Comparison of ENCODE assay signal across 8 cellular contexts in genomic region chr7:101542527-101543241, GRCh38.
A peak's percentile ranks its signal among the peaks of the same experiment; 100 is the strongest.
DNase-seq lines count a peak whose midpoint lies in the region; ATAC-seq and TF ChIP-seq lines count a peak whose summit lies in the region.

No MANE protein-coding gene starts in this region.

- H3K36me3 ChIP-seq in CD4-positive, alpha-beta memory T cell (ENCODE audit: insufficient read depth, low read length), result no peaks in the 10 kb centered on the region
- H3K36me3 ChIP-seq in psoas muscle (ENCODE audit: insufficient read depth in 1 of 2, low read depth in 1 of 2) (no peaks in the 10 kb centered on the region), aorta (ENCODE audit: control insufficient read depth in 1 of 2, insufficient read depth in 2 of 2, low read length in 1 of 2) (no peaks in the 10 kb centered on the region)

- H3K9me3 Mint-ChIP-seq in CD4-positive, alpha-beta memory T cell, result no peaks in the 10 kb centered on the region
- peaks cover 2% of the 10 kb centered on the region for H3K9me3 Mint-ChIP-seq in glutamatergic neuron (ENCODE audit: unreplicated experiment)

- H3K27me3 ChIP-seq in CD4-positive, alpha-beta memory T cell (ENCODE audit: insufficient read depth, low read length), result no peaks in the 10 kb centered on the region
- H3K27me3 ChIP-seq in HL-60 (ENCODE audit: insufficient read depth, poor library complexity, severe bottlenecking) (no peaks in the 10 kb centered on the region), psoas muscle (ENCODE audit: insufficient read depth in 3 of 3, low read length in 2 of 3) (no peaks in the 10 kb centered on the region), aorta (ENCODE audit: control insufficient read depth in 1 of 2, insufficient read depth in 2 of 2, low read length in 1 of 2) (no peaks in the 10 kb centered on the region)

- H3K4me1 Mint-ChIP-seq in CD4-positive, alpha-beta memory T cell, result peaks cover 0 to 4% (median 1%) of the 10 kb centered on the region in 4 donors
- H3K4me1 Mint-ChIP-seq in glutamatergic neuron (ENCODE audit: low read depth, unreplicated experiment), result no peaks in the 10 kb centered on the region

- DNase-seq in CD4-positive, alpha-beta memory T cell, result peak; percentile 54 to 65 (median 55)
- DNase-seq in HL-60 (ENCODE audit: low read depth in 1 of 2, low spot score in 1 of 2), result peak; percentile 21 to 54
- DNase-seq in RPMI8226, result peak; percentile 85
- peak; percentile 90 for DNase-seq in activated effector memory CD4-positive, alpha-beta T cell treated with anti-CD3 and anti-CD28 coated beads, Interleukin-2, amount 50 U/mL, for 16 hours
- DNase-seq in glutamatergic neuron, result peak; percentile 86
- peak; percentile 53 to 73 for DNase-seq in psoas muscle
- DNase-seq in aorta, result peak in 1 of 2 donors; percentile 86

- H3K9me3 ChIP-seq in CD4-positive, alpha-beta memory T cell (ENCODE audit: control insufficient read depth in 1 of 2, low read length in 2 of 2), result no peaks in the 10 kb centered on the region
- H3K9me3 ChIP-seq in psoas muscle, result no peaks in the 10 kb centered on the region
- H3K9me3 ChIP-seq in aorta (ENCODE audit: control insufficient read depth, low read length), result no peaks in the 10 kb centered on the region

- ATAC-seq in psoas muscle (peak; percentile 50 to 82 (median 68)), aorta (ENCODE audit: low FRiP score) (peak; percentile 59), HG03442 (IDR thresholded peaks at IDR 0.05; ENCODE audit: unreplicated experiment) (no peak)

- no peak overlapping the region for H3K4me3 ChIP-seq in CD4-positive, alpha-beta memory T cell (ENCODE audit: low read length in 2 of 2)
- no peak overlapping the region for H3K4me3 ChIP-seq in HL-60 (replicated peaks; ENCODE audit: insufficient read depth, low read length)
- no peak overlapping the region for H3K4me3 ChIP-seq in psoas muscle
- H3K4me3 ChIP-seq in aorta (ENCODE audit: low read length in 2 of 2), result no peak overlapping the region

- H3K27ac Mint-ChIP-seq in CD4-positive, alpha-beta memory T cell, result no peak overlapping the region
- H3K27ac Mint-ChIP-seq in glutamatergic neuron (ENCODE audit: unreplicated experiment), result no peak overlapping the region

- H3K4me3 Mint-ChIP-seq in CD4-positive, alpha-beta memory T cell, result no peak overlapping the region
- no peak overlapping the region for H3K4me3 Mint-ChIP-seq in glutamatergic neuron (ENCODE audit: unreplicated experiment)

- CTCF ChIA-PET in CD4-positive, alpha-beta memory T cell (lab: Charles Lee; ENCODE audit: partially characterized antibody), result interaction anchor here (0.7 to 3.9 kb wide), 13 partner anchors 9 to 735 kb away, joined by 3 to 71 read pairs (median 4); no protein-coding TSS in a partner anchor

- intact Hi-C loops in CD4-positive, alpha-beta memory T cell (cut with micrococcal nuclease), result loop anchor here (1.0 to 2.0 kb wide), 2 partner anchors 694 to 848 kb away; no protein-coding TSS in a partner anchor
- intact Hi-C loops in psoas muscle (cut with DNase I) (loop anchor here (1.0 to 10.0 kb wide), 3 partner anchors 272 to 842 kb away; no protein-coding TSS in a partner anchor), aorta (cut with DNase I) (loop anchor here (1.0 to 10.0 kb wide), 3 partner anchors 692 to 730 kb away; no protein-coding TSS in a partner anchor)

- 21 to 27% (median 24%) methylated on average over 16 of the region's 16 CpGs for WGBS in psoas muscle, 3 donors
- 18 to 19% methylated on average over 16 of the region's 16 CpGs for WGBS in aorta, 2 donors

- H3K36me3 Mint-ChIP-seq in CD4-positive, alpha-beta memory T cell, result no peaks in the 10 kb centered on the region
- no peaks in the 10 kb centered on the region for H3K36me3 Mint-ChIP-seq in glutamatergic neuron (ENCODE audit: unreplicated experiment)

- peaks cover 2 to 3% of the 10 kb centered on the region in 2 donors for H3K27me3 Mint-ChIP-seq in CD4-positive, alpha-beta memory T cell
- peaks cover 6% of the 10 kb centered on the region for H3K27me3 Mint-ChIP-seq in glutamatergic neuron (ENCODE audit: unreplicated experiment)

- TF ChIP-seq CTCF in HL-60 (IDR thresholded peaks at IDR 0.05; ENCODE audit: insufficient read depth, low read length) (peak; percentile 75), glutamatergic neuron (IDR thresholded peaks at IDR 0.05; ENCODE audit: partially characterized antibody, unreplicated experiment) (peak; percentile 99), psoas muscle (IDR thresholded peaks at IDR 0.05) (peak; percentile 89)

- no peak overlapping the region for H3K27ac ChIP-seq in CD4-positive, alpha-beta memory T cell (ENCODE audit: low read depth, low read length)
- no peak overlapping the region for H3K27ac ChIP-seq in HL-60 (replicated peaks)
- H3K27ac ChIP-seq in psoas muscle, result no peak overlapping the region
- no peak overlapping the region for H3K27ac ChIP-seq in aorta (ENCODE audit: low read depth in 1 of 2, low read length in 2 of 2)

- H3K4me1 ChIP-seq in CD4-positive, alpha-beta memory T cell (ENCODE audit: insufficient read depth, low read length), result no peaks in the 10 kb centered on the region
- H3K4me1 ChIP-seq in psoas muscle, result no peaks in the 10 kb centered on the region
- no peaks in the 10 kb centered on the region for H3K4me1 ChIP-seq in aorta (ENCODE audit: control insufficient read depth in 1 of 2, insufficient read depth in 2 of 2, low read length in 2 of 2)

- POLR2A ChIA-PET in CD4-positive, alpha-beta memory T cell (lab: Charles Lee; ENCODE audit: partially characterized antibody), result no interaction called here
